Comparison of ENCODE assay signal across 1 cellular context in the genomic region with DNA sequence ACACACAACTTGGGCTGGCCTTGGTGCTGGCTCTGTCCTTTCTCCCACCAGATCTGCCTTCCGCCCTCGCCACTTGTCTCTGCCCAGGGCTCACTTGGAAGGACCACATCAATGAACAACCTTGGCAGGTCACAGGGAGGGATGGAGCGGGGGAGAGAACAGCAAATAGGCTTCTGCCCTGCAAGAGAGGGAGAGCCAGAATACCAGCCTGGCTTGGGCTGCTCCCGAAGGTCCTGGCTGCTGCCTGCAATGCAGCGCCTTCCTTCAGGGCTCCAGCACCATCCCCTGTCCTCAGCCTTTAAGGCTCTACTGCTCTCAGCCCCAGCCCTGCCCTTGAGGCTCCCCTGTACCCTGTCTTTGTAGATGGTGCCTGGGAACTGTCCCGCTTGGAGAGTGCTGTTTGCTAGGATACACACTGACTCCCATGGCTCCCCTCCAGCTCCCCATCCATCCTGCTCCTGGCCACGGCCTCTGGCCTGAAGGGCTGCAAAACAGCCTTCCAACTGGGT.
TF ChIP-seq lines count a peak whose summit lies in the region.

No MANE protein-coding gene starts in this region.

TF ChIP-seq in SK-N-SH, 30 proteins besides CTCF, POLR2A, EP300 and RAD21 (continued from another document):
- TF ChIP-seq, protein P1, sequence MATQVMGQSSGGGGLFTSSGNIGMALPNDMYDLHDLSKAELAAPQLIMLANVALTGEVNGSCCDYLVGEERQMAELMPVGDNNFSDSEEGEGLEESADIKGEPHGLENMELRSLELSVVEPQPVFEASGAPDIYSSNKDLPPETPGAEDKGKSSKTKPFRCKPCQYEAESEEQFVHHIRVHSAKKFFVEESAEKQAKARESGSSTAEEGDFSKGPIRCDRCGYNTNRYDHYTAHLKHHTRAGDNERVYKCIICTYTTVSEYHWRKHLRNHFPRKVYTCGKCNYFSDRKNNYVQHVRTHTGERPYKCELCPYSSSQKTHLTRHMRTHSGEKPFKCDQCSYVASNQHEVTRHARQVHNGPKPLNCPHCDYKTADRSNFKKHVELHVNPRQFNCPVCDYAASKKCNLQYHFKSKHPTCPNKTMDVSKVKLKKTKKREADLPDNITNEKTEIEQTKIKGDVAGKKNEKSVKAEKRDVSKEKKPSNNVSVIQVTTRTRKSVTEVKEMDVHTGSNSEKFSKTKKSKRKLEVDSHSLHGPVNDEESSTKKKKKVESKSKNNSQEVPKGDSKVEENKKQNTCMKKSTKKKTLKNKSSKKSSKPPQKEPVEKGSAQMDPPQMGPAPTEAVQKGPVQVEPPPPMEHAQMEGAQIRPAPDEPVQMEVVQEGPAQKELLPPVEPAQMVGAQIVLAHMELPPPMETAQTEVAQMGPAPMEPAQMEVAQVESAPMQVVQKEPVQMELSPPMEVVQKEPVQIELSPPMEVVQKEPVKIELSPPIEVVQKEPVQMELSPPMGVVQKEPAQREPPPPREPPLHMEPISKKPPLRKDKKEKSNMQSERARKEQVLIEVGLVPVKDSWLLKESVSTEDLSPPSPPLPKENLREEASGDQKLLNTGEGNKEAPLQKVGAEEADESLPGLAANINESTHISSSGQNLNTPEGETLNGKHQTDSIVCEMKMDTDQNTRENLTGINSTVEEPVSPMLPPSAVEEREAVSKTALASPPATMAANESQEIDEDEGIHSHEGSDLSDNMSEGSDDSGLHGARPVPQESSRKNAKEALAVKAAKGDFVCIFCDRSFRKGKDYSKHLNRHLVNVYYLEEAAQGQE (IDR thresholded peaks at IDR 0.05; ENCODE audit: low read depth, low read length) = peak; percentile 36; the same call in 1 of the 2 replicates
- no peak for TF ChIP-seq FOXJ3 (CRISPR knock-in tag; IDR thresholded peaks at IDR 0.05)
